ENCODE assay signal across 8 cellular contexts in genomic region chr16:70437017-70437581, GRCh38. TPM values are rescaled to one million over a fixed set of nuclear protein-coding genes. Genes with fewer than 3 reads are reported as not detected.
DNase-seq lines count a peak whose midpoint lies in the region; ATAC-seq and TF ChIP-seq lines count a peak whose summit lies in the region.

No MANE protein-coding gene starts in this region.

- intact Hi-C loops in MCF 10A (cut with micrococcal nuclease) (no loop called here), natural killer cell (cut with micrococcal nuclease) (loop anchor here (5.0 kb wide), 1 partner anchor 35 kb away; no protein-coding TSS in a partner anchor)

- no peak for TF ChIP-seq CTCF in MCF 10A (IDR thresholded peaks at IDR 0.05; ENCODE audit: unreplicated experiment)
- no peak for TF ChIP-seq CTCF in natural killer cell (IDR thresholded peaks at IDR 0.05)

- H3K9me3 Mint-ChIP-seq in MCF 10A (ENCODE audit: unreplicated experiment) = no peaks in the 10 kb centered on the region
- H3K9me3 Mint-ChIP-seq in natural killer cell = no peaks in the 10 kb centered on the region

- ATAC-seq in natural killer cell (no peak), GM19455 (IDR thresholded peaks at IDR 0.05; ENCODE audit: unreplicated experiment) (no peak), HG03460 (IDR thresholded peaks at IDR 0.05; ENCODE audit: unreplicated experiment) (no peak)

- TSS peak; percentile 30 for BruUV-seq in MCF 10A (replicated peaks; lab: Mats Ljungman, UMichigan)

- H3K36me3 Mint-ChIP-seq in MCF 10A (ENCODE audit: insufficient read depth, unreplicated experiment) = no peaks in the 10 kb centered on the region
- H3K36me3 Mint-ChIP-seq in natural killer cell = no peaks in the 10 kb centered on the region

- H3K27me3 Mint-ChIP-seq in MCF 10A (ENCODE audit: insufficient read depth, unreplicated experiment) = no peaks in the 10 kb centered on the region
- no peaks in the 10 kb centered on the region for H3K27me3 Mint-ChIP-seq in natural killer cell (ENCODE audit: low read depth in 2 of 2)

- CTCF ChIA-PET in MCF 10A (lab: Yijun Ruan, JAX) = interaction anchor here (0.6 to 1.1 kb wide), 3 partner anchors 38 to 91 kb away, joined by 3 to 4 read pairs (median 3); no protein-coding TSS in a partner anchor

- POLR2A ChIA-PET in MCF 10A (lab: Yijun Ruan, JAX) = interaction anchor here (0.7 to 3.9 kb wide), 3 partner anchors 17 to 57 kb away, joined by 3 to 25 read pairs (median 8); partner anchors contain the start of gene FCSK

- H3K4me1 Mint-ChIP-seq in MCF 10A (ENCODE audit: insufficient read depth, unreplicated experiment) = peaks cover 18% of the 10 kb centered on the region
- peaks cover 28 to 42% of the 10 kb centered on the region in 2 donors for H3K4me1 Mint-ChIP-seq in natural killer cell

- no peak overlapping the region for H3K27ac Mint-ChIP-seq in MCF 10A (ENCODE audit: low read depth, unreplicated experiment)
- H3K27ac Mint-ChIP-seq in natural killer cell = peak overlapping the region; percentile 74 to 89

- DNase-seq in Daoy (ENCODE audit: low read depth) = peak; percentile 89
- DNase-seq in M059J (ENCODE audit: low read depth) = peak; percentile 89
- DNase-seq in MCF 10A (ENCODE audit: unreplicated experiment) = peak; percentile 25
- no peak for DNase-seq in natural killer cell
- no peak for DNase-seq in GM19238 (ENCODE audit: insufficient read length, low spot score)
- no peak for DNase-seq in NCI-H2196 (lab: John Stamatoyannopoulos, UW; ENCODE audit: unreplicated experiment)

- peak overlapping the region; percentile 76 for H3K4me3 Mint-ChIP-seq in MCF 10A (ENCODE audit: unreplicated experiment)
- H3K4me3 Mint-ChIP-seq in natural killer cell = peak overlapping the region; percentile 96

RNA-seq across cellular contexts. Expression of gene ST3GAL2, which starts 1.8 kb away (rescaled TPM):
- 22.1 and 23.8 TPM in 2 replicates for total RNA-seq in Daoy (2014; rRNA removed; shearing (Covaris generic))
- 15.7 and 32.2 TPM in 2 replicates for total RNA-seq in M059J (2014; rRNA removed; shearing (Covaris generic))
- total RNA-seq in MCF 10A (2022) = 7.7 and 10.3 TPM in 2 replicates
- 10 to 100 TPM; 25.9 to 39.1 (median 36.9) TPM for total RNA-seq in natural killer cell

RNA-seq across cellular contexts. Expression of gene FCSK, which starts 17.3 kb away (rescaled TPM):
- total RNA-seq in Daoy (2014; rRNA removed; shearing (Covaris generic)) = 2.1 and 6.7 TPM in 2 replicates
- total RNA-seq in M059J (2014; rRNA removed; shearing (Covaris generic)) = 1.8 and 3.2 TPM in 2 replicates
- 13.7 and 19.0 TPM in 2 replicates for total RNA-seq in MCF 10A (2022)
- 10 to 100 TPM; 28.5 to 33.0 (median 29.6) TPM for total RNA-seq in natural killer cell

Comparison
In these comparisons a context has a peak if more than half of its experiments do, and no peak if none do; other contexts are left out.
1. DNase-seq: peak in Daoy (single experiment), M059J (single experiment) and MCF 10A (single experiment); none in natural killer cell (single experiment), GM19238 (single experiment) and NCI-H2196 (single experiment).